In genomic region chr5:99019812-99020697, GRCh38 we compare ENCODE assay signal across 8 cellular contexts.
A peak's percentile ranks its signal among the peaks of the same experiment; 100 is the strongest.
DNase-seq lines count a peak whose midpoint lies in the region; ATAC-seq and TF ChIP-seq lines count a peak whose summit lies in the region.

No MANE protein-coding gene starts in this region.

- H3K36me3 Mint-ChIP-seq in H9 (ENCODE audit: insufficient read depth in 1 of 3, low read depth in 3 of 3) = peaks cover 0 to 15% (median 12%) of the 10 kb centered on the region in 3 experiments
- no peaks in the 10 kb centered on the region for H3K36me3 Mint-ChIP-seq in activated naive CD8-positive, alpha-beta T cell treated with anti-CD3 and anti-CD28 coated beads for 36 hours
- H3K36me3 Mint-ChIP-seq in natural killer cell treated with Interleukin-12 subunit alpha and Interleukin-12 subunit beta and Interleukin-15 and Interleukin-18, amount 100 ng/mL, for 72 hours = no peaks in the 10 kb centered on the region

- no peak overlapping the region for H3K27ac Mint-ChIP-seq in H9
- H3K27ac Mint-ChIP-seq in activated naive CD8-positive, alpha-beta T cell treated with anti-CD3 and anti-CD28 coated beads for 36 hours = no peak overlapping the region
- H3K27ac Mint-ChIP-seq in natural killer cell treated with Interleukin-12 subunit alpha and Interleukin-12 subunit beta and Interleukin-15 and Interleukin-18, amount 100 ng/mL, for 72 hours = peak overlapping the region in 1 of 2 donors; percentile 12

- no peaks in the 10 kb centered on the region; the same call in 1 of the 2 replicates for H3K27me3 Mint-ChIP-seq in H9 (ENCODE audit: low read depth)
- H3K27me3 Mint-ChIP-seq in activated naive CD8-positive, alpha-beta T cell treated with anti-CD3 and anti-CD28 coated beads for 36 hours = no peaks in the 10 kb centered on the region
- H3K27me3 Mint-ChIP-seq in natural killer cell treated with Interleukin-12 subunit alpha and Interleukin-12 subunit beta and Interleukin-15 and Interleukin-18, amount 100 ng/mL, for 72 hours = peaks cover 0 to 2% of the 10 kb centered on the region in 2 donors

- H3K27ac ChIP-seq in gastroesophageal sphincter = no peak overlapping the region
- no peak overlapping the region for H3K27ac ChIP-seq in H9 (ENCODE audit: insufficient read length, low read depth, low read length)

- H3K9ac ChIP-seq in H9 (ENCODE audit: extremely low read depth, insufficient read length, low read length) = no peak overlapping the region

- ATAC-seq in HG02642 (IDR thresholded peaks at IDR 0.05; ENCODE audit: poor library complexity, unreplicated experiment) (peak; percentile 75), gastroesophageal sphincter (peak; percentile 22)
- ATAC-seq in natural killer cell treated with Interleukin-12 subunit alpha and Interleukin-12 subunit beta and Interleukin-15 and Interleukin-18, amount 100 ng/mL, for 72 hours = no peak

- H3K4me1 ChIP-seq in gastroesophageal sphincter (no peaks in the 10 kb centered on the region), H9 (ENCODE audit: insufficient read depth, low read length) (no peaks in the 10 kb centered on the region)

- no peak overlapping the region for H4K91ac ChIP-seq in H9 (ENCODE audit: insufficient read length, low read depth, low read length)

- no peak overlapping the region for H2BK12ac ChIP-seq in H9 (ENCODE audit: insufficient read length, low read depth, low read length)

- no peak for TF ChIP-seq EP300 in gastroesophageal sphincter (IDR thresholded peaks at IDR 0.05)

- H4K8ac ChIP-seq in H9 (replicated peaks; ENCODE audit: insufficient read length, low read depth, low read length) = no peak overlapping the region

- H3K4me2 ChIP-seq in H9 (ENCODE audit: insufficient read depth, insufficient read length, low read length) = no peak overlapping the region

- TF ChIP-seq CTCF in gastroesophageal sphincter (IDR thresholded peaks at IDR 0.05) = no peak
- TF ChIP-seq CTCF in H9 (conservative IDR thresholded peaks at IDR 0.05) = no peak

- no peak overlapping the region for H3K23ac ChIP-seq in H9 (ENCODE audit: insufficient read length, low read depth, low read length)

- H2BK20ac ChIP-seq in H9 (ENCODE audit: low read depth, low read length, poor library complexity, severe bottlenecking) = no peak overlapping the region

- DNase-seq in DMS53 (lab: John Stamatoyannopoulos, UW) = peak; percentile 82
- peak; percentile 67 for DNase-seq in OCI-M1 (lab: John Stamatoyannopoulos, UW)
- DNase-seq in H9 = no peak
- DNase-seq in NCI-H526 (lab: John Stamatoyannopoulos, UW) = no peak
- DNase-seq in activated naive CD8-positive, alpha-beta T cell treated with anti-CD3 and anti-CD28 coated beads for 36 hours = no peak
- no peak for DNase-seq in natural killer cell treated with Interleukin-12 subunit alpha and Interleukin-12 subunit beta and Interleukin-15 and Interleukin-18, amount 100 ng/mL, for 72 hours (ENCODE audit: low spot score)

- H4K20me1 ChIP-seq in H9 (ENCODE audit: control insufficient read depth, insufficient read depth, insufficient read length) = no peaks in the 10 kb centered on the region

- no peak overlapping the region for H2BK120ac ChIP-seq in H9 (ENCODE audit: low read depth, low read length, poor library complexity, severe bottlenecking)

- no peaks in the 10 kb centered on the region for H3K9me3 ChIP-seq in gastroesophageal sphincter
- no peaks in the 10 kb centered on the region for H3K9me3 ChIP-seq in H9 (ENCODE audit: control insufficient read depth, low read depth, low read length)

- H2AFZ ChIP-seq in H9 (ENCODE audit: low read length) = no peak overlapping the region

- H3K9me3 Mint-ChIP-seq in H9 = peaks cover 0 to 21% of the 10 kb centered on the region in 2 experiments
- no peaks in the 10 kb centered on the region for H3K9me3 Mint-ChIP-seq in activated naive CD8-positive, alpha-beta T cell treated with anti-CD3 and anti-CD28 coated beads for 36 hours
- no peaks in the 10 kb centered on the region for H3K9me3 Mint-ChIP-seq in natural killer cell treated with Interleukin-12 subunit alpha and Interleukin-12 subunit beta and Interleukin-15 and Interleukin-18, amount 100 ng/mL, for 72 hours

- no peaks in the 10 kb centered on the region for H3K27me3 ChIP-seq in gastroesophageal sphincter
- H3K27me3 ChIP-seq in H9 (ENCODE audit: insufficient read depth, low read length) = no peaks in the 10 kb centered on the region

- no peak overlapping the region for H2BK5ac ChIP-seq in H9 (ENCODE audit: insufficient read length, low read length)

- no peaks in the 10 kb centered on the region for H3K4me1 Mint-ChIP-seq in H9
- peaks cover 6% of the 10 kb centered on the region for H3K4me1 Mint-ChIP-seq in activated naive CD8-positive, alpha-beta T cell treated with anti-CD3 and anti-CD28 coated beads for 36 hours
- H3K4me1 Mint-ChIP-seq in natural killer cell treated with Interleukin-12 subunit alpha and Interleukin-12 subunit beta and Interleukin-15 and Interleukin-18, amount 100 ng/mL, for 72 hours (ENCODE audit: low read depth in 2 of 2) = peaks cover 4 to 10% of the 10 kb centered on the region in 2 donors

- H3K18ac ChIP-seq in H9 (ENCODE audit: insufficient read length, low read depth, low read length) = no peak overlapping the region

- H3K56ac ChIP-seq in H9 (ENCODE audit: insufficient read length, low read depth, low read length) = no peak overlapping the region

- H3K36me3 ChIP-seq in gastroesophageal sphincter = no peaks in the 10 kb centered on the region

- no peaks in the 10 kb centered on the region for H3K79me1 ChIP-seq in H9 (ENCODE audit: insufficient read depth, low read depth, low read length, poor library complexity, severe bottlenecking)

- 13 to 19% methylated on average over 3 of the region's 3 CpGs for WGBS in gastroesophageal sphincter (ENCODE audit: low coverage in 1 of 2), 2 donors
- no CpG with 5 or more reads among the region's 3 CpGs for WGBS in H9 (ENCODE audit: extremely low coverage, insufficient read length, low lambda C conversion rate)

- H2BK15ac ChIP-seq in H9 (ENCODE audit: low read depth, low read length) = no peak overlapping the region

- H4K5ac ChIP-seq in H9 (ENCODE audit: insufficient read length, low read depth, low read length) = no peak overlapping the region

- no peak overlapping the region for H3T11ph ChIP-seq in H9 (ENCODE audit: low read length)

- H3K79me2 ChIP-seq in H9 (ENCODE audit: insufficient read depth, low read length) = no peaks in the 10 kb centered on the region

- H3K4ac ChIP-seq in H9 (ENCODE audit: low read depth, low read length) = no peak overlapping the region

- no peak overlapping the region for H3K4me3 ChIP-seq in gastroesophageal sphincter

- no peak overlapping the region for H3K4me3 Mint-ChIP-seq in H9
- H3K4me3 Mint-ChIP-seq in activated naive CD8-positive, alpha-beta T cell treated with anti-CD3 and anti-CD28 coated beads for 36 hours = no peak overlapping the region
- H3K4me3 Mint-ChIP-seq in natural killer cell treated with Interleukin-12 subunit alpha and Interleukin-12 subunit beta and Interleukin-15 and Interleukin-18, amount 100 ng/mL, for 72 hours = no peak overlapping the region

- no peak overlapping the region for H3K14ac ChIP-seq in H9 (ENCODE audit: insufficient read depth, low read length)

- no peaks in the 10 kb centered on the region for H3K23me2 ChIP-seq in H9 (ENCODE audit: insufficient read length, low read depth, low read length, poor library complexity, severe bottlenecking)

- no peak overlapping the region for H2AK5ac ChIP-seq in H9 (ENCODE audit: insufficient read length, low read length)

- TF ChIP-seq POLR2A in gastroesophageal sphincter (IDR thresholded peaks at IDR 0.05) = no peak

Comparison
In these comparisons a context has a peak if more than half of its experiments do, and no peak if none do; other contexts are left out.
1. DNase-seq: peak in DMS53 (single experiment) and OCI-M1 (single experiment); none in H9 (single experiment), NCI-H526 (0 of 2), activated naive CD8-positive, alpha-beta T cell treated with anti-CD3 and anti-CD28 coated beads for 36 hours (single experiment) and natural killer cell treated with Interleukin-12 subunit alpha and Interleukin-12 subunit beta and Interleukin-15 and Interleukin-18, amount 100 ng/mL, for 72 hours (single experiment).
2. ATAC-seq: peak in HG02642 (single experiment) and gastroesophageal sphincter (single experiment); none in natural killer cell treated with Interleukin-12 subunit alpha and Interleukin-12 subunit beta and Interleukin-15 and Interleukin-18, amount 100 ng/mL, for 72 hours (0 of 2).